In the genomic region with DNA sequence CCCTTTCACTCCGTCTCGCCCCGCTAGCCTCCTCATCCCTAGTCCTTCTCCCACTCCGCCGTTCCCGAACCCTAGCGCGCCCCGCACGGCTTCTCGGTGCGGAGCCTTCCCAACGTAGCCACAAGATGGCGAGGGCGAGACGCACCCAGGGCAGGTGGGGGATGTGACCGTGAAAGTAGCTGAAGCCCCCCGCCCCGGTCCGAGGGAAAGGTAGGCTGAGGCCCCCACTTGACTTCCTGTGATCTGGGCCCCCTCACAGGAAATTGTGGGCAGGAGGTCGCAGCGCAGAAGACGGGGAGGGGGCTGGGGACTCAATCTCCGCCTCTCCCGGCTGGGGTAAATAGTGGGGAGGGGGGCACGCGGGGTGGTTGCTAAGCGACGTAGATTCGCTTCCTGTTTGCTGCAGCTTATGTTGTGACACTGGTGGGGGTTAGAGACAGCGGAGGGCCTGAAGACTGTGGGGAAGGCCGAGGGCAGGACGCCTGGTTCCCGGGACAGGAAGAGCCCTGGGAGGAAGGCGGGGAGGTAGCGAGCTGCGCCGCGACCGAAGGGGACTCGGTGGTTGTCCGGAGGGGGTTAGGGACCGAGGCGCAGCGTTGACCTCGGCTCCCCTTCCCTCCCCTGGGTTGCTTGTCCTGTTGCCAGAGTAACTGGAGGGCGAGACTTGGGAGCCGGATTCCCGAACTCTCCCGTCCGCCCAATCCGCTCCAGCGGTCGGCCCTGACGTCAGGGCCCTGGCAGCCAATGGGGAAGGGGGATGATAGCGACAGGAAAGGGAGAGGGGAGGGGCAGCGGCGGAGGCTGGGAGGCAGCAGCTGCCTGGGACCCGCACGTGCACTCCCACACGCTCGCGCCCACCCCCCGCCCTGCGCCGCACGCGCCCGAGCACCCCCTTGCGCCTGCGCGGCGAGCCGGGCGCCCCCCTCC, we compare ENCODE assay signal across 8 cellular contexts. TPM values are rescaled to one million over a fixed set of nuclear protein-coding genes. Genes with fewer than 3 reads are reported as not detected.
DNase-seq lines count a peak whose midpoint lies in the region; ATAC-seq and TF ChIP-seq lines count a peak whose summit lies in the region.

No MANE protein-coding gene starts in this region.

- H3K36me3 ChIP-seq in BJ (ENCODE audit: control insufficient read depth, insufficient read depth, low read length) (0 out of 2 replicates have a peak, but pooled peaks cover under 1% of the 10 kb centered on the region), left lung (no peaks in the 10 kb centered on the region)

- CTCF ChIA-PET in BJ (lab: Yijun Ruan, JAX): interaction anchor here (0.5 to 3.4 kb wide), 23 partner anchors 8 to 287 kb away, joined by 3 to 26 read pairs (median 4); partner anchors contain the start of gene NAA38

- no peaks in the 10 kb centered on the region for H3K9me3 Mint-ChIP-seq in dendritic cell treated with granulocyte-macrophage colony-stimulating factor and Interleukin-4, amounts not matched to agents 40 ng/mL and 50 ng/mL, for 4 days

- H3K9me3 ChIP-seq in left lung: no peaks in the 10 kb centered on the region

- DNase-seq in BJ (ENCODE audit: low read depth): peak; percentile 91
- peak; percentile 98 for DNase-seq in HK-2 (ENCODE audit: unreplicated experiment)
- peak; percentile 89 for DNase-seq in NCI-H774 (lab: John Stamatoyannopoulos, UW)
- DNase-seq in activated CD4-positive, alpha-beta T cell treated with anti-CD3 and anti-CD28 coated beads, Interleukin-2, amount 50 U/mL, for 4 hours: peak; percentile 82 to 86
- DNase-seq in left lung: peak; percentile 96 to 97
- peak; percentile 88 to 91 for DNase-seq in stimulated activated CD4-positive, alpha-beta T cell treated with anti-CD3 and anti-CD28 coated beads, Interleukin-2, amount 100 ng/mL, for 24 hours

- H3K36me3 Mint-ChIP-seq in dendritic cell treated with granulocyte-macrophage colony-stimulating factor and Interleukin-4, amounts not matched to agents 40 ng/mL and 50 ng/mL, for 4 days (ENCODE audit: low read depth): peaks cover 28% of the 10 kb centered on the region

- H3K4me3 ChIP-seq in BJ (ENCODE audit: low read depth, low read length): peak overlapping the region; percentile 85
- peak overlapping the region; percentile 82 to 83 for H3K4me3 ChIP-seq in left lung

- ATAC-seq in GM19395 (IDR thresholded peaks at IDR 0.05; ENCODE audit: unreplicated experiment) (peak; percentile 46), left lung (peak; percentile 72)

- peaks cover 23% of the 10 kb centered on the region for H3K27me3 Mint-ChIP-seq in dendritic cell treated with granulocyte-macrophage colony-stimulating factor and Interleukin-4, amounts not matched to agents 40 ng/mL and 50 ng/mL, for 4 days

- TF ChIP-seq CTCF in BJ (IDR thresholded peaks at IDR 0.05; ENCODE audit: insufficient read depth, low read depth, low read length) (peak; percentile 95), left lung (IDR thresholded peaks at IDR 0.05) (peak; percentile 59 to 66)

- peaks cover 62% of the 10 kb centered on the region for H3K4me1 Mint-ChIP-seq in dendritic cell treated with granulocyte-macrophage colony-stimulating factor and Interleukin-4, amounts not matched to agents 40 ng/mL and 50 ng/mL, for 4 days (ENCODE audit: low read depth)

- POLR2A ChIA-PET in BJ (lab: Charles Lee): no interaction called here

- H3K27ac ChIP-seq in left lung: peak overlapping the region; percentile 98

- peaks cover 2% of the 10 kb centered on the region; the same call in 1 of the 2 replicates for H3K27me3 ChIP-seq in BJ (ENCODE audit: control insufficient read depth, insufficient read depth, low read length)
- no peaks in the 10 kb centered on the region for H3K27me3 ChIP-seq in left lung

- H3K4me3 Mint-ChIP-seq in dendritic cell treated with granulocyte-macrophage colony-stimulating factor and Interleukin-4, amounts not matched to agents 40 ng/mL and 50 ng/mL, for 4 days: peak overlapping the region; percentile 87

- H3K27ac Mint-ChIP-seq in dendritic cell treated with granulocyte-macrophage colony-stimulating factor and Interleukin-4, amounts not matched to agents 40 ng/mL and 50 ng/mL, for 4 days: peak overlapping the region; percentile 98

- intact Hi-C loops in dendritic cell treated with granulocyte-macrophage colony-stimulating factor and Interleukin-4, amounts not matched to agents 40 ng/mL and 50 ng/mL, for 4 days (cut with micrococcal nuclease): loop anchor here (1.0 to 2.0 kb wide), 2 partner anchors 8 to 16 kb away; no protein-coding TSS in a partner anchor
- intact Hi-C loops in left lung (cut with DNase I): no loop called here

- peaks cover 23 to 50% of the 10 kb centered on the region in 2 donors for H3K4me1 ChIP-seq in left lung

RNA-seq across cellular contexts. Expression of gene KDM6B, which starts 1.1 kb away (rescaled TPM):
- 0.91 and 1.2 TPM in 2 replicates for polyA plus RNA-seq in BJ (2011; rRNA removed)
- polyA minus RNA-seq in BJ (2011; rRNA and poly(A)+ RNA removed): 5.0 and 9.0 TPM in 2 replicates
- 10 to 100 TPM; 37.6 to 49.2 TPM for total RNA-seq in left lung

RNA-seq across cellular contexts. Expression of gene TMEM88, which starts 19.7 kb away (rescaled TPM):
- 0.25 and 0.29 TPM in 2 replicates for polyA plus RNA-seq in BJ (2011; rRNA removed)
- not detected in 2 replicates for polyA minus RNA-seq in BJ (2011; rRNA and poly(A)+ RNA removed)
- 1 to 10 TPM; 5.7 to 6.5 TPM for total RNA-seq in left lung

RNA-seq across cellular contexts. Expression of gene NAA38, which starts 22.2 kb away (rescaled TPM):
- polyA plus RNA-seq in BJ (2011; rRNA removed): 74.9 and 82.7 TPM in 2 replicates
- 20.8 and 34.3 TPM in 2 replicates for polyA minus RNA-seq in BJ (2011; rRNA and poly(A)+ RNA removed)
- total RNA-seq in left lung: 10 to 100 TPM; 60.5 to 72.6 TPM

RNA-seq across cellular contexts. Expression of gene CYB5D1, which starts 22.6 kb away (rescaled TPM):
- 6.7 and 7.9 TPM in 2 replicates for polyA plus RNA-seq in BJ (2011; rRNA removed)
- 6.3 and 9.3 TPM in 2 replicates for polyA minus RNA-seq in BJ (2011; rRNA and poly(A)+ RNA removed)
- 10 to 100 TPM in 1 of 2 donors, 1 to 10 TPM in 1; 9.8 to 12.3 TPM for total RNA-seq in left lung

RNA-seq across cellular contexts. Expression of gene CHD3, which starts 53.4 kb away (rescaled TPM):
- 43.5 and 49.1 TPM in 2 replicates for polyA plus RNA-seq in BJ (2011; rRNA removed)
- 67.4 and 108 TPM in 2 replicates for polyA minus RNA-seq in BJ (2011; rRNA and poly(A)+ RNA removed)
- 100 to 1,000 TPM in 1 of 2 donors, 10 to 100 TPM in 1; 95.3 to 118 TPM for total RNA-seq in left lung

Comparison
In these comparisons a context has a peak if more than half of its experiments do, and no peak if none do; other contexts are left out.
1. Peak in every context shown above with its lines: DNase-seq, ATAC-seq, H3K4me3 ChIP-seq and H3K27ac ChIP-seq.